In the genomic region with DNA sequence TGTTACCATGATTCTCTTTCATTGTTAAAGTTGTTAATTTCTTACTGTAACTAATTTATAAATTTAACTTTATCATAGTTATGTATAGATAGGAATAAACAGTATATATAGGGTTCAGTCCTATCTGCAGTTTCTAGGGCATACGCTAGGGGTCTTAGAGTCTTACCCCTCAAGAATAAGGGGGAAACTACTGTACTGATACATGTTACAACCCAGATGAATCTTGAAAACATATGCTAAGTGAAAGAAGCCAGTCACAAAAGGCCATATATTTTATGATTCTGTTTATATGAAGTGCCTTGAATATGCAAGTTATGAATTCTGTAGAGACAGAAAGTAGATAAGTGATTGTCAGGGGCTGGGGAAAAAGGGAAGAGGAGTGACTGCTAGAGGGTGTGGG, we compare ENCODE assay signal across 20 cellular contexts. TPM values are rescaled to one million over a fixed set of nuclear protein-coding genes. Genes with fewer than 3 reads are reported as not detected.
A peak's percentile ranks its signal among the peaks of the same experiment; 100 is the strongest.
DNase-seq lines count a peak whose midpoint lies in the region; ATAC-seq and TF ChIP-seq lines count a peak whose summit lies in the region.
"Had no signal": no experiment of that assay in that cellular context is flagged by ENCODE, and none has a peak within 500 bp of the region (broad histone marks: within the 10 kb centered on the region; RNA-seq: fewer than 3 reads in every experiment).

No MANE protein-coding gene starts in this region.

- DNase-seq in HFFc6 (no peak), WTC11 (ENCODE audit: low spot score) (no peak), left colon (no peak), mesothelial cell of epicardium (ENCODE audit: low spot score in 2 of 2, unreplicated experiment in 2 of 2) (no peak), NCI-H2029 (lab: John Stamatoyannopoulos, UW) (no peak)
- no peak for DNase-seq in stimulated activated effector memory CD8-positive, alpha-beta T cell treated with anti-CD3 and anti-CD28 coated beads, Interleukin-12 subunit alpha, Interleukin-12 subunit beta, amount 100 ng/mL, for 72 hours (ENCODE audit: low spot score in 2 of 2)
- DNase-seq: activated CD4-positive, CD25-positive, alpha-beta regulatory T cell; body of pancreas; COR-L47; EL; foreskin melanocyte; kidney glomerular epithelial cell; NCI-H526; stimulated activated CD4-positive, alpha-beta T cell treated with anti-CD3 and anti-CD28 coated beads, Interleukin-15, amount 100 ng/mL, for 24 hours; T-helper 9 cell had no signal

- ATAC-seq in WTC11 (peak; percentile 83), left colon (peak; percentile 57), HG03378 (IDR thresholded peaks at IDR 0.05; ENCODE audit: unreplicated experiment) (no peak)
- ATAC-seq in stimulated activated effector memory CD8-positive, alpha-beta T cell treated with anti-CD3 and anti-CD28 coated beads, Interleukin-12 subunit alpha, Interleukin-12 subunit beta, amount 100 ng/mL, for 72 hours, result no peak
- ATAC-seq: activated naive CD4-positive, alpha-beta T cell treated with anti-CD3 and anti-CD28 coated beads, Interleukin-2, amount 50 U/mL, for 72 hours; body of pancreas; natural killer cell treated with Interleukin-12 subunit alpha and Interleukin-12 subunit beta and Interleukin-15 and Interleukin-18, amount 100 ng/mL, for 72 hours had no signal

- CTCF ChIA-PET in WTC11 (lab: Charles Lee), result interaction anchor here (0.7 kb wide), 1 partner anchor 1679 kb away, joined by 3 read pairs; no protein-coding TSS in a partner anchor

- no peak for TF ChIP-seq CTCF in HFFc6 (IDR thresholded peaks at IDR 0.05)
- TF ChIP-seq CTCF in WTC11 (IDR thresholded peaks at IDR 0.05), result peak; percentile 43
- TF ChIP-seq CTCF in mesothelial cell of epicardium (IDR thresholded peaks at IDR 0.05; ENCODE audit: unreplicated experiment), result no peak

- POLR2A ChIA-PET in WTC11 (lab: Charles Lee), result no interaction called here

- H3K27me3 Mint-ChIP-seq in HFFc6 (ENCODE audit: insufficient read depth) (peaks cover 3% of the 10 kb centered on the region; the same call in 1 of the 2 replicates), WTC11 (ENCODE audit: low read depth) (no peaks in the 10 kb centered on the region), mesothelial cell of epicardium (ENCODE audit: low read depth) (no peaks in the 10 kb centered on the region)
- H3K27me3 Mint-ChIP-seq: dendritic cell treated with granulocyte-macrophage colony-stimulating factor and Interleukin-4, amounts not matched to agents 40 ng/mL and 50 ng/mL, for 4 days; memory B cell; natural killer cell treated with Interleukin-12 subunit alpha and Interleukin-12 subunit beta and Interleukin-15 and Interleukin-18, amount 100 ng/mL, for 72 hours had no signal

- H3K36me3 Mint-ChIP-seq in HFFc6 (ENCODE audit: low read depth) (peaks cover 35% of the 10 kb centered on the region), WTC11 (no peaks in the 10 kb centered on the region), mesothelial cell of epicardium (peaks cover 4% of the 10 kb centered on the region)
- no peaks in the 10 kb centered on the region for H3K36me3 Mint-ChIP-seq in stimulated activated effector memory CD8-positive, alpha-beta T cell treated with anti-CD3 and anti-CD28 coated beads, Interleukin-12 subunit alpha, Interleukin-12 subunit beta, amount 100 ng/mL, for 72 hours
- H3K36me3 Mint-ChIP-seq: memory B cell; natural killer cell treated with Interleukin-12 subunit alpha and Interleukin-12 subunit beta and Interleukin-15 and Interleukin-18, amount 100 ng/mL, for 72 hours had no signal

- peak overlapping the region; percentile 68 for H3K27ac Mint-ChIP-seq in HFFc6
- H3K27ac Mint-ChIP-seq in WTC11, result peak overlapping the region; percentile 82; the same call in 1 of the 2 replicates
- H3K27ac Mint-ChIP-seq in stimulated activated effector memory CD8-positive, alpha-beta T cell treated with anti-CD3 and anti-CD28 coated beads, Interleukin-12 subunit alpha, Interleukin-12 subunit beta, amount 100 ng/mL, for 72 hours, result peak overlapping the region; percentile 34
- H3K27ac Mint-ChIP-seq in mesothelial cell of epicardium, result no peak overlapping the region
- H3K27ac Mint-ChIP-seq: activated naive CD4-positive, alpha-beta T cell treated with anti-CD3 and anti-CD28 coated beads, Interleukin-2, amount 50 U/mL, for 72 hours; dendritic cell treated with granulocyte-macrophage colony-stimulating factor and Interleukin-4, amounts not matched to agents 40 ng/mL and 50 ng/mL, for 4 days; memory B cell had no signal

- H3K4me1 Mint-ChIP-seq in HFFc6 (ENCODE audit: low read depth) (peaks cover 95% of the 10 kb centered on the region), WTC11 (peaks cover 31% of the 10 kb centered on the region), mesothelial cell of epicardium (peaks cover 36% of the 10 kb centered on the region)
- peaks cover 66% of the 10 kb centered on the region for H3K4me1 Mint-ChIP-seq in stimulated activated effector memory CD8-positive, alpha-beta T cell treated with anti-CD3 and anti-CD28 coated beads, Interleukin-12 subunit alpha, Interleukin-12 subunit beta, amount 100 ng/mL, for 72 hours

- intact Hi-C loops in left colon (cut with DNase I, micrococcal nuclease), result no loop called here

- H3K4me3 Mint-ChIP-seq in HFFc6, result peak overlapping the region; percentile 79
- no peak overlapping the region for H3K4me3 Mint-ChIP-seq in WTC11
- H3K4me3 Mint-ChIP-seq in stimulated activated effector memory CD8-positive, alpha-beta T cell treated with anti-CD3 and anti-CD28 coated beads, Interleukin-12 subunit alpha, Interleukin-12 subunit beta, amount 100 ng/mL, for 72 hours, result no peak overlapping the region
- H3K4me3 Mint-ChIP-seq in mesothelial cell of epicardium, result no peak overlapping the region
- H3K4me3 Mint-ChIP-seq: dendritic cell treated with granulocyte-macrophage colony-stimulating factor and Interleukin-4, amounts not matched to agents 40 ng/mL and 50 ng/mL, for 4 days; memory B cell; natural killer cell treated with Interleukin-12 subunit alpha and Interleukin-12 subunit beta and Interleukin-15 and Interleukin-18, amount 100 ng/mL, for 72 hours had no signal

- H3K9me3 Mint-ChIP-seq in HFFc6 (no peaks in the 10 kb centered on the region), WTC11 (no peaks in the 10 kb centered on the region), mesothelial cell of epicardium (no peaks in the 10 kb centered on the region)
- H3K9me3 Mint-ChIP-seq in stimulated activated effector memory CD8-positive, alpha-beta T cell treated with anti-CD3 and anti-CD28 coated beads, Interleukin-12 subunit alpha, Interleukin-12 subunit beta, amount 100 ng/mL, for 72 hours, result no peaks in the 10 kb centered on the region
- H3K9me3 Mint-ChIP-seq: activated naive CD4-positive, alpha-beta T cell treated with anti-CD3 and anti-CD28 coated beads, Interleukin-2, amount 50 U/mL, for 72 hours; dendritic cell treated with granulocyte-macrophage colony-stimulating factor and Interleukin-4, amounts not matched to agents 40 ng/mL and 50 ng/mL, for 4 days; memory B cell; natural killer cell treated with Interleukin-12 subunit alpha and Interleukin-12 subunit beta and Interleukin-15 and Interleukin-18, amount 100 ng/mL, for 72 hours had no signal

TF ChIP-seq in WTC11, 78 proteins besides CTCF, POLR2A, EP300 and RAD21 (continues in another document):
- TF ChIP-seq, protein P1, sequence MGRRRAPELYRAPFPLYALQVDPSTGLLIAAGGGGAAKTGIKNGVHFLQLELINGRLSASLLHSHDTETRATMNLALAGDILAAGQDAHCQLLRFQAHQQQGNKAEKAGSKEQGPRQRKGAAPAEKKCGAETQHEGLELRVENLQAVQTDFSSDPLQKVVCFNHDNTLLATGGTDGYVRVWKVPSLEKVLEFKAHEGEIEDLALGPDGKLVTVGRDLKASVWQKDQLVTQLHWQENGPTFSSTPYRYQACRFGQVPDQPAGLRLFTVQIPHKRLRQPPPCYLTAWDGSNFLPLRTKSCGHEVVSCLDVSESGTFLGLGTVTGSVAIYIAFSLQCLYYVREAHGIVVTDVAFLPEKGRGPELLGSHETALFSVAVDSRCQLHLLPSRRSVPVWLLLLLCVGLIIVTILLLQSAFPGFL (CRISPR knock-in tag; IDR thresholded peaks at IDR 0.05; ENCODE audit: borderline replicate concordance), result no peak
- TF ChIP-seq NFATC4 (CRISPR knock-in tag; IDR thresholded peaks at IDR 0.05), result no peak
- no peak for TF ChIP-seq ZNF416 (CRISPR knock-in tag; IDR thresholded peaks at IDR 0.05)
- TF ChIP-seq RORB (CRISPR knock-in tag; IDR thresholded peaks at IDR 0.05), result no peak
- TF ChIP-seq, protein P2, sequence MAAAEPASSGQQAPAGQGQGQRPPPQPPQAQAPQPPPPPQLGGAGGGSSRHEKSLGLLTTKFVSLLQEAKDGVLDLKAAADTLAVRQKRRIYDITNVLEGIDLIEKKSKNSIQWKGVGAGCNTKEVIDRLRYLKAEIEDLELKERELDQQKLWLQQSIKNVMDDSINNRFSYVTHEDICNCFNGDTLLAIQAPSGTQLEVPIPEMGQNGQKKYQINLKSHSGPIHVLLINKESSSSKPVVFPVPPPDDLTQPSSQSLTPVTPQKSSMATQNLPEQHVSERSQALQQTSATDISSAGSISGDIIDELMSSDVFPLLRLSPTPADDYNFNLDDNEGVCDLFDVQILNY (CRISPR knock-in tag; IDR thresholded peaks at IDR 0.05), result no peak
- TF ChIP-seq ZNF671 (CRISPR knock-in tag; IDR thresholded peaks at IDR 0.05), result no peak
- TF ChIP-seq NR2C2 (CRISPR knock-in tag; IDR thresholded peaks at IDR 0.05), result no peak
- no peak for TF ChIP-seq FOXJ3 (CRISPR knock-in tag; IDR thresholded peaks at IDR 0.05; ENCODE audit: borderline replicate concordance)
- no peak for TF ChIP-seq ESRRA (CRISPR knock-in tag; IDR thresholded peaks at IDR 0.05; ENCODE audit: borderline replicate concordance)
- TF ChIP-seq FOXK1 (CRISPR knock-in tag; IDR thresholded peaks at IDR 0.05), result no peak
- TF ChIP-seq, protein P3, sequence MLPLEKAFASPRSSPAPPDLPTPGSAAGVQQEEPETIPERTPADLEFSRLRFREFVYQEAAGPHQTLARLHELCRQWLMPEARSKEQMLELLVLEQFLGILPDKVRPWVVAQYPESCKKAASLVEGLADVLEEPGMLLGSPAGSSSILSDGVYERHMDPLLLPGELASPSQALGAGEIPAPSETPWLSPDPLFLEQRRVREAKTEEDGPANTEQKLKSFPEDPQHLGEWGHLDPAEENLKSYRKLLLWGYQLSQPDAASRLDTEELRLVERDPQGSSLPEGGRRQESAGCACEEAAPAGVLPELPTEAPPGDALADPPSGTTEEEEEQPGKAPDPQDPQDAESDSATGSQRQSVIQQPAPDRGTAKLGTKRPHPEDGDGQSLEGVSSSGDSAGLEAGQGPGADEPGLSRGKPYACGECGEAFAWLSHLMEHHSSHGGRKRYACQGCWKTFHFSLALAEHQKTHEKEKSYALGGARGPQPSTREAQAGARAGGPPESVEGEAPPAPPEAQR (CRISPR knock-in tag; IDR thresholded peaks at IDR 0.05), result no peak
- TF ChIP-seq SMAD4 (CRISPR knock-in tag; IDR thresholded peaks at IDR 0.05), result no peak
- no peak for TF ChIP-seq CBFB (CRISPR knock-in tag; IDR thresholded peaks at IDR 0.05; ENCODE audit: low read depth)
- TF ChIP-seq EMX1 (CRISPR knock-in tag; IDR thresholded peaks at IDR 0.05), result no peak

RNA-seq across cellular contexts. Expression of a gene that starts 52.4 kb away (rescaled TPM):
- total RNA-seq in HFFc6 (2021; fragmentation: NEBNext Ultra II Directional; extraction: Animal tissue kit (Norgen Biotek cat#: 25700)), result 1,000 to 10,000 TPM in 1 of 6 experiments, 100 to 1,000 TPM in 5; 820 to 1,001 (median 831) TPM
- total RNA-seq in WTC11 (2021) (175 to 202 TPM (median 178 TPM) in 3 replicates), left colon (100 to 1,000 TPM; 237 to 280 TPM), mesothelial cell of epicardium (173 to 179 TPM (median 178 TPM) in 3 replicates)

Comparison
In these comparisons a context has a peak if more than half of its experiments do, and no peak if none do; other contexts are left out.
1. ATAC-seq: peak in WTC11 (single experiment) and left colon (single experiment); none in stimulated activated effector memory CD8-positive, alpha-beta T cell treated with anti-CD3 and anti-CD28 coated beads, Interleukin-12 subunit alpha, Interleukin-12 subunit beta, amount 100 ng/mL, for 72 hours (single experiment) and HG03378 (single experiment).